Comparison of ENCODE assay signal across 12 cellular contexts in the genomic region with DNA sequence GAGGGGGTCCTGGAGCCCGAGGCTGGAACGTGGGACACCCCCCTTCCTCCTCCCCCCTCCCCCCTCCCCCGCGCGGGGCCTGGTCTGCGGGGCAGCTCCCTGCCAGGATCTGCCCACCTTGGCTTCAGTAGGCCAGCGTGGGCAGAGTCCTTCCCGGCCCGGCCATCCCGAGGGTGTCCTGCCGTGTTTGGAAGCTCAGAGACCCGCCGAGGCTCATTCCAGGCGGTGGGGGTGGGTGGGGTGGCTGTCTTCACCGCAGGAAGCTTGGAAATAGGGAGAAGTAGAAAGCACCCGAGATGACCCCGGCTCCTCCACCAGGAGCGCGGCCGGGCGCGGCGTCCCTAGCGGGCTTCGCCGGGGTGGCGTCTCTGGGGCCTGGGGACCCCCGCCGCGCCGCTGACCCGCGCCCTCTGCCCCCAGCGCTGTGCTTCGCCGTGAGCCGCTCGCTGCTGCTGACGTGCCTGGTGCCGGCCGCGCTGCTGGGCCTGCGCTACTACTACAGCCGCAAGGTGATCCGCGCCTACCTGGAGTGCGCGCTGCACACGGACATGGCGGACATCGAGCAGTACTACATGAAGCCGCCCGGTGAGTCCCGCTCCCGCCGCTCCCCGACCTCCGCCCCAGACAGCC. TPM values are rescaled to one million over a fixed set of nuclear protein-coding genes. Genes with fewer than 3 reads are reported as not detected.
DNase-seq lines count a peak whose midpoint lies in the region; ATAC-seq and TF ChIP-seq lines count a peak whose summit lies in the region.
"Had no signal": no experiment of that assay in that cellular context is flagged by ENCODE, and none has a peak within 500 bp of the region (broad histone marks: within the 10 kb centered on the region; RNA-seq: fewer than 3 reads in every experiment).

No MANE protein-coding gene starts in this region.

- peak; percentile 59 for ATAC-seq in foreskin keratinocyte
- no peak for ATAC-seq in activated naive CD8-positive, alpha-beta T cell treated with anti-CD3 and anti-CD28 coated beads, Interleukin-2, amount 50 U/mL, for 24 hours
- ATAC-seq: Panc1 had no signal

- POLR2A ChIA-PET in activated CD4-positive, alpha-beta memory T cell treated with anti-CD3 and anti-CD28 coated beads for 36 hours (lab: Charles Lee): no interaction called here

- H3K4me1 Mint-ChIP-seq in nephron: peaks cover 4% of the 10 kb centered on the region
- peaks cover 2% of the 10 kb centered on the region for H3K4me1 Mint-ChIP-seq in activated CD4-positive, alpha-beta memory T cell treated with anti-CD3 and anti-CD28 coated beads for 36 hours (ENCODE audit: low read depth)
- peaks cover 2% of the 10 kb centered on the region for H3K4me1 Mint-ChIP-seq in activated naive CD8-positive, alpha-beta T cell treated with anti-CD3 and anti-CD28 coated beads, Interleukin-2, amount 50 U/mL, for 24 hours

- in situ Hi-C loops in KBM-7 (cut with MboI; ENCODE audit: low pct_unique_long_range_greater_than_20kb, low sequenced_read_pairs): no loop called here

- H3K4me1 ChIP-seq in BLaER1 (peaks cover 24% of the 10 kb centered on the region), HUES64 (ENCODE audit: insufficient read depth, low read length) (0 out of 2 replicates have a peak, but pooled peaks cover 3% of the 10 kb centered on the region), foreskin keratinocyte (no peaks in the 10 kb centered on the region)

- H3K9me3 Mint-ChIP-seq in nephron: no peaks in the 10 kb centered on the region
- no peaks in the 10 kb centered on the region for H3K9me3 Mint-ChIP-seq in activated CD4-positive, alpha-beta memory T cell treated with anti-CD3 and anti-CD28 coated beads for 36 hours
- no peaks in the 10 kb centered on the region for H3K9me3 Mint-ChIP-seq in activated naive CD8-positive, alpha-beta T cell treated with anti-CD3 and anti-CD28 coated beads, Interleukin-2, amount 50 U/mL, for 24 hours
- H3K9me3 Mint-ChIP-seq: effector memory CD8-positive, alpha-beta T cell had no signal

- H3K9ac ChIP-seq in BLaER1: peak overlapping the region; percentile 77; the same call in 1 of the 2 replicates
- no peak overlapping the region for H3K9ac ChIP-seq in HUES64 (ENCODE audit: low read depth, low read length)

- H3K4me2 ChIP-seq in BLaER1: peak overlapping the region; percentile 91

- H3K27me3 ChIP-seq in BLaER1 (peaks cover 39% of the 10 kb centered on the region), HUES64 (ENCODE audit: insufficient read depth, low read length) (peaks cover 59% of the 10 kb centered on the region), foreskin keratinocyte (peaks cover 68% of the 10 kb centered on the region)

- peak overlapping the region; percentile 39 to 70 (median 59) for H3K4me3 Mint-ChIP-seq in nephron
- no peak overlapping the region for H3K4me3 Mint-ChIP-seq in activated CD4-positive, alpha-beta memory T cell treated with anti-CD3 and anti-CD28 coated beads for 36 hours
- no peak overlapping the region for H3K4me3 Mint-ChIP-seq in activated naive CD8-positive, alpha-beta T cell treated with anti-CD3 and anti-CD28 coated beads, Interleukin-2, amount 50 U/mL, for 24 hours

- H3K4me3 ChIP-seq in BLaER1 (peak overlapping the region; percentile 81), HUES64 (ENCODE audit: low read length) (peak overlapping the region; percentile 40)

- H3K27me3 Mint-ChIP-seq in nephron (ENCODE audit: low read depth): peaks cover 32% of the 10 kb centered on the region
- peaks cover 24% of the 10 kb centered on the region for H3K27me3 Mint-ChIP-seq in activated CD4-positive, alpha-beta memory T cell treated with anti-CD3 and anti-CD28 coated beads for 36 hours
- H3K27me3 Mint-ChIP-seq in activated naive CD8-positive, alpha-beta T cell treated with anti-CD3 and anti-CD28 coated beads, Interleukin-2, amount 50 U/mL, for 24 hours: peaks cover 21% of the 10 kb centered on the region

- H4K20me1 ChIP-seq in BLaER1: peaks cover 48% of the 10 kb centered on the region

- no peaks in the 10 kb centered on the region for H3K36me3 Mint-ChIP-seq in nephron (ENCODE audit: low read depth)
- H3K36me3 Mint-ChIP-seq in activated CD4-positive, alpha-beta memory T cell treated with anti-CD3 and anti-CD28 coated beads for 36 hours: no peaks in the 10 kb centered on the region
- no peaks in the 10 kb centered on the region for H3K36me3 Mint-ChIP-seq in activated naive CD8-positive, alpha-beta T cell treated with anti-CD3 and anti-CD28 coated beads, Interleukin-2, amount 50 U/mL, for 24 hours (ENCODE audit: low read depth)

- TF ChIP-seq CTCF in foreskin keratinocyte (conservative IDR thresholded peaks at IDR 0.05): no peak
- no peak for TF ChIP-seq CTCF in nephron (IDR thresholded peaks at IDR 0.05; ENCODE audit: unreplicated experiment in 3 of 3)

- DNase-seq in foreskin keratinocyte (peak in 1 of 2 donors; percentile 11), mucosa of gallbladder (ENCODE audit: low spot score) (no peak), KBM-7 (no peak)
- DNase-seq in activated CD4-positive, alpha-beta memory T cell treated with anti-CD3 and anti-CD28 coated beads for 36 hours: no peak
- DNase-seq in activated naive CD8-positive, alpha-beta T cell treated with anti-CD3 and anti-CD28 coated beads, Interleukin-2, amount 50 U/mL, for 24 hours: no peak
- DNase-seq: effector memory CD8-positive, alpha-beta T cell; NCI-H187 had no signal

- no peak overlapping the region for H3K27ac ChIP-seq in BLaER1
- no peak overlapping the region for H3K27ac ChIP-seq in HUES64 (ENCODE audit: low read depth, low read length)
- no peak overlapping the region for H3K27ac ChIP-seq in foreskin keratinocyte

- CTCF ChIA-PET in activated CD4-positive, alpha-beta memory T cell treated with anti-CD3 and anti-CD28 coated beads for 36 hours (lab: Charles Lee): no interaction called here

- H3K9me3 ChIP-seq in BLaER1: no peaks in the 10 kb centered on the region
- H3K9me3 ChIP-seq in HUES64 (ENCODE audit: insufficient read depth, low read depth, low read length): no peaks in the 10 kb centered on the region

- no peak overlapping the region for H3K27ac Mint-ChIP-seq in nephron
- no peak overlapping the region for H3K27ac Mint-ChIP-seq in activated CD4-positive, alpha-beta memory T cell treated with anti-CD3 and anti-CD28 coated beads for 36 hours
- no peak overlapping the region for H3K27ac Mint-ChIP-seq in activated naive CD8-positive, alpha-beta T cell treated with anti-CD3 and anti-CD28 coated beads, Interleukin-2, amount 50 U/mL, for 24 hours
- H3K27ac Mint-ChIP-seq: B cell; effector memory CD8-positive, alpha-beta T cell had no signal

- 2% methylated on average over 54 of the region's 58 CpGs for WGBS in HUES64

- peaks cover 20% of the 10 kb centered on the region for H3K36me3 ChIP-seq in BLaER1
- no peaks in the 10 kb centered on the region for H3K36me3 ChIP-seq in HUES64 (ENCODE audit: insufficient read depth, low read length)

- intact Hi-C loops in activated CD4-positive, alpha-beta memory T cell treated with anti-CD3 and anti-CD28 coated beads for 36 hours (cut with micrococcal nuclease): no loop called here

RNA-seq across cellular contexts. Expression of a gene that starts 1.6 kb away (rescaled TPM):
- 5.1 TPM for polyA plus RNA-seq in HUES64 (2013, experiment 1 of 2)
- 4.5 TPM for polyA plus RNA-seq in HUES64 (2013, experiment 2 of 2)
- total RNA-seq in foreskin keratinocyte (not detected in 2 replicates), mucosa of gallbladder (0.40 TPM)
- 0.02 TPM in 1 of 2 replicates, not detected in the other for polyA plus RNA-seq in foreskin keratinocyte
- total RNA-seq in activated CD4-positive, alpha-beta memory T cell treated with anti-CD3 and anti-CD28 coated beads for 36 hours: under 1 TPM; 0.19 to 0.29 TPM

RNA-seq across cellular contexts. Expression of a gene that starts 51.9 kb away (rescaled TPM):
- 36.2 TPM for polyA plus RNA-seq in HUES64 (2013, experiment 1 of 2)
- polyA plus RNA-seq in HUES64 (2013, experiment 2 of 2): 34.1 TPM
- total RNA-seq in foreskin keratinocyte (22.9 and 25.5 TPM in 2 replicates), mucosa of gallbladder (34.2 TPM)
- 21.0 and 24.4 TPM in 2 replicates for polyA plus RNA-seq in foreskin keratinocyte
- 10 to 100 TPM; 39.5 to 41.5 TPM for total RNA-seq in activated CD4-positive, alpha-beta memory T cell treated with anti-CD3 and anti-CD28 coated beads for 36 hours

Comparison
In these comparisons a context has a peak if more than half of its experiments do, and no peak if none do; other contexts are left out.
1. H3K4me3 Mint-ChIP-seq: peak in nephron (3 of 3); none in activated CD4-positive, alpha-beta memory T cell treated with anti-CD3 and anti-CD28 coated beads for 36 hours (single experiment) and activated naive CD8-positive, alpha-beta T cell treated with anti-CD3 and anti-CD28 coated beads, Interleukin-2, amount 50 U/mL, for 24 hours (single experiment).